ENCODE assay signal across 17 cellular contexts in the genomic region with DNA sequence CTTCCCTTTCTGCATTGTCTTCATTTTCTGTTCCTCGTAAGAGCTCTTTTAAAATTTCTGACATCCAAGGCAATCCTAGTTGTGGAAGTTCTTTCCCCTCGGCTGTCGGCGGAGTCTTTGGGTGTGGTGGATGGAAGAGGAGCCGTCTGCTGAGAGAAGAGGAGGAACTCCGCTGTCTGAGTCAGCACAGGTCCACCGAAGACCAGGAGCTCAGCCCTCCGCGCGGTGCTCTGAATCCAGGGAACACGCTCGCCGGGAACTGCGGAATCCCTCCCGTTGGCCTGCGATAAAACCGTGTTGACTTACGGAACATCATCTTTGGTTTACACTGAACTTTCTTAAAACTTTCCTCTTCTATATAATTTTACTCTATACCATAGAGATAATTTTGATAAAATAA.
DNase-seq lines count a peak whose midpoint lies in the region; ATAC-seq, FAIRE-seq and TF ChIP-seq lines count a peak whose summit lies in the region.
"Had no signal": no experiment of that assay in that cellular context is flagged by ENCODE, and none has a peak within 500 bp of the region (broad histone marks: within the 10 kb centered on the region; RNA-seq: fewer than 3 reads in every experiment).

No MANE protein-coding gene starts in this region.

- no peaks in the 10 kb centered on the region for H4K20me1 ChIP-seq in GM23338 (replicated peaks; ENCODE audit: insufficient read depth)

- H3K4me3 ChIP-seq in GM23338 (no peak overlapping the region), esophagus muscularis mucosa (no peak overlapping the region)
- H3K4me3 ChIP-seq in CD8-positive, alpha-beta memory T cell (ENCODE audit: low read length) = no peak overlapping the region
- H3K4me3 ChIP-seq: GM23248 had no signal

- no peaks in the 10 kb centered on the region for H3K9me3 Mint-ChIP-seq in GM23338
- H3K9me3 Mint-ChIP-seq in CD8-positive, alpha-beta memory T cell = peaks cover 0 to 8% (median 0%) of the 10 kb centered on the region in 5 donors

- H3K4me1 ChIP-seq in GM23338 (ENCODE audit: insufficient read depth) = peaks cover 5% of the 10 kb centered on the region; the same call in 1 of the 2 replicates
- H3K4me1 ChIP-seq in esophagus muscularis mucosa = no peaks in the 10 kb centered on the region
- H3K4me1 ChIP-seq in CD8-positive, alpha-beta memory T cell (ENCODE audit: insufficient read depth, low read length) = no peaks in the 10 kb centered on the region
- H3K4me1 ChIP-seq: BE2C had no signal

- peak; percentile 61 for ATAC-seq in GM23338
- no peak for ATAC-seq in GM21390 (IDR thresholded peaks at IDR 0.05; ENCODE audit: unreplicated experiment)

- H2AFZ ChIP-seq in GM23338 = no peak overlapping the region
- H2AFZ ChIP-seq: GM23248 had no signal

- H3K27ac ChIP-seq in GM23338 (ENCODE audit: low read depth) = no peak overlapping the region
- no peak overlapping the region for H3K27ac ChIP-seq in esophagus muscularis mucosa (replicated peaks in 1 of 4)
- no peak overlapping the region for H3K27ac ChIP-seq in CD8-positive, alpha-beta memory T cell (ENCODE audit: low read depth, low read length)
- H3K27ac ChIP-seq: C4-2B, GM23248 had no signal

- no peaks in the 10 kb centered on the region for H3K9me2 ChIP-seq in GM23338 (ENCODE audit: insufficient read depth)

- H3K27me3 Mint-ChIP-seq in GM23338 (ENCODE audit: insufficient read depth, low read depth, poor library complexity) = no peaks in the 10 kb centered on the region
- H3K27me3 Mint-ChIP-seq in CD8-positive, alpha-beta memory T cell = peaks cover 7 to 45% of the 10 kb centered on the region in 2 donors

- no peaks in the 10 kb centered on the region for H3K36me3 Mint-ChIP-seq in GM23338 (ENCODE audit: low read depth)
- H3K36me3 Mint-ChIP-seq in CD8-positive, alpha-beta memory T cell = no peaks in the 10 kb centered on the region
- H3K36me3 Mint-ChIP-seq: CD4-positive, alpha-beta memory T cell had no signal

- no peaks in the 10 kb centered on the region for H3K9me3 ChIP-seq in esophagus muscularis mucosa
- no peaks in the 10 kb centered on the region for H3K9me3 ChIP-seq in CD8-positive, alpha-beta memory T cell (ENCODE audit: low read length)
- H3K9me3 ChIP-seq: BE2C had no signal

- TF ChIP-seq CTCF in GM23338 (conservative IDR thresholded peaks at IDR 0.05; ENCODE audit: low read depth in 2 of 2) (no peak), esophagus muscularis mucosa (IDR thresholded peaks at IDR 0.05) (no peak)

- H3F3A ChIP-seq in GM23338 (replicated peaks; ENCODE audit: low read depth) = no peaks in the 10 kb centered on the region

- H3K36me3 ChIP-seq in GM23338 (ENCODE audit: insufficient read depth) = no peaks in the 10 kb centered on the region
- H3K36me3 ChIP-seq in esophagus muscularis mucosa = no peaks in the 10 kb centered on the region
- no peaks in the 10 kb centered on the region for H3K36me3 ChIP-seq in CD8-positive, alpha-beta memory T cell (ENCODE audit: insufficient read depth, low read length)
- H3K36me3 ChIP-seq: BE2C had no signal

- peaks cover 11% of the 10 kb centered on the region for H3K4me1 Mint-ChIP-seq in GM23338
- no peaks in the 10 kb centered on the region for H3K4me1 Mint-ChIP-seq in CD8-positive, alpha-beta memory T cell
- H3K4me1 Mint-ChIP-seq: CD4-positive, alpha-beta memory T cell had no signal

- CTCF ChIA-PET in CD8-positive, alpha-beta memory T cell (lab: Charles Lee) = no interaction called here

- no peak for TF ChIP-seq EP300 in esophagus muscularis mucosa (IDR thresholded peaks at IDR 0.05)

- WGBS in esophagus muscularis mucosa = 91% methylated on average over 18 of the region's 18 CpGs

- intact Hi-C loops in esophagus muscularis mucosa (cut with DNase I) = no loop called here

- H3K27me3 ChIP-seq in GM23338 (ENCODE audit: insufficient read depth) (no peaks in the 10 kb centered on the region), esophagus muscularis mucosa (peaks cover 0 to 4% (median 0%) of the 10 kb centered on the region in 4 donors)
- peaks cover 4% of the 10 kb centered on the region for H3K27me3 ChIP-seq in CD8-positive, alpha-beta memory T cell (ENCODE audit: insufficient read depth, low read length, poor library complexity, severe bottlenecking)

- H3K27ac Mint-ChIP-seq in GM23338 = no peak overlapping the region
- no peak overlapping the region for H3K27ac Mint-ChIP-seq in CD8-positive, alpha-beta memory T cell
- H3K27ac Mint-ChIP-seq: CD4-positive, alpha-beta memory T cell had no signal

- peak; percentile 25 for DNase-seq in GM23338 (ENCODE audit: low spot score)
- peak; percentile 55 for DNase-seq in esophagus muscularis mucosa (ENCODE audit: extremely low spot score)
- DNase-seq in mucosa of gallbladder (ENCODE audit: low spot score) = peak; percentile 2
- peak; percentile 52 for DNase-seq in urothelium cell line (ENCODE audit: low spot score)
- DNase-seq in NCI-H146 treated with DMSO at 0.1 percent for 48 hours (lab: John Stamatoyannopoulos, UW; ENCODE audit: unreplicated experiment) = no peak
- DNase-seq in CD8-positive, alpha-beta memory T cell = no peak
- DNase-seq: BE2C; CD4-positive, alpha-beta memory T cell; COR-L47; DMS153; DND-41; GF-D8; GM23248; IMR-90 had no signal

- FAIRE-seq in urothelium cell line (lab: Jason Lieb, UNC) = no peak
- FAIRE-seq: D721Med had no signal

- no peak overlapping the region for H3K4me2 ChIP-seq in GM23338

- no peak overlapping the region for H3K4me3 Mint-ChIP-seq in GM23338
- no peak overlapping the region for H3K4me3 Mint-ChIP-seq in CD8-positive, alpha-beta memory T cell
- H3K4me3 Mint-ChIP-seq: CD4-positive, alpha-beta memory T cell had no signal

- TF ChIP-seq POLR2A in esophagus muscularis mucosa (IDR thresholded peaks at IDR 0.05; ENCODE audit: low read depth) = no peak

- POLR2A ChIA-PET in CD8-positive, alpha-beta memory T cell (lab: Charles Lee) = no interaction called here

- H3K79me2 ChIP-seq in GM23338 (replicated peaks; ENCODE audit: insufficient read depth) = no peaks in the 10 kb centered on the region

TF ChIP-seq in GM23338, 12 proteins besides CTCF, POLR2A, EP300 and RAD21 (continues in another document):
- TF ChIP-seq ZNF114 (CRISPR knock-in tag; IDR thresholded peaks at IDR 0.05) = no peak
- no peak for TF ChIP-seq STAT1 (IDR thresholded peaks at IDR 0.05; ENCODE audit: unreplicated experiment)
- TF ChIP-seq, protein P1, sequence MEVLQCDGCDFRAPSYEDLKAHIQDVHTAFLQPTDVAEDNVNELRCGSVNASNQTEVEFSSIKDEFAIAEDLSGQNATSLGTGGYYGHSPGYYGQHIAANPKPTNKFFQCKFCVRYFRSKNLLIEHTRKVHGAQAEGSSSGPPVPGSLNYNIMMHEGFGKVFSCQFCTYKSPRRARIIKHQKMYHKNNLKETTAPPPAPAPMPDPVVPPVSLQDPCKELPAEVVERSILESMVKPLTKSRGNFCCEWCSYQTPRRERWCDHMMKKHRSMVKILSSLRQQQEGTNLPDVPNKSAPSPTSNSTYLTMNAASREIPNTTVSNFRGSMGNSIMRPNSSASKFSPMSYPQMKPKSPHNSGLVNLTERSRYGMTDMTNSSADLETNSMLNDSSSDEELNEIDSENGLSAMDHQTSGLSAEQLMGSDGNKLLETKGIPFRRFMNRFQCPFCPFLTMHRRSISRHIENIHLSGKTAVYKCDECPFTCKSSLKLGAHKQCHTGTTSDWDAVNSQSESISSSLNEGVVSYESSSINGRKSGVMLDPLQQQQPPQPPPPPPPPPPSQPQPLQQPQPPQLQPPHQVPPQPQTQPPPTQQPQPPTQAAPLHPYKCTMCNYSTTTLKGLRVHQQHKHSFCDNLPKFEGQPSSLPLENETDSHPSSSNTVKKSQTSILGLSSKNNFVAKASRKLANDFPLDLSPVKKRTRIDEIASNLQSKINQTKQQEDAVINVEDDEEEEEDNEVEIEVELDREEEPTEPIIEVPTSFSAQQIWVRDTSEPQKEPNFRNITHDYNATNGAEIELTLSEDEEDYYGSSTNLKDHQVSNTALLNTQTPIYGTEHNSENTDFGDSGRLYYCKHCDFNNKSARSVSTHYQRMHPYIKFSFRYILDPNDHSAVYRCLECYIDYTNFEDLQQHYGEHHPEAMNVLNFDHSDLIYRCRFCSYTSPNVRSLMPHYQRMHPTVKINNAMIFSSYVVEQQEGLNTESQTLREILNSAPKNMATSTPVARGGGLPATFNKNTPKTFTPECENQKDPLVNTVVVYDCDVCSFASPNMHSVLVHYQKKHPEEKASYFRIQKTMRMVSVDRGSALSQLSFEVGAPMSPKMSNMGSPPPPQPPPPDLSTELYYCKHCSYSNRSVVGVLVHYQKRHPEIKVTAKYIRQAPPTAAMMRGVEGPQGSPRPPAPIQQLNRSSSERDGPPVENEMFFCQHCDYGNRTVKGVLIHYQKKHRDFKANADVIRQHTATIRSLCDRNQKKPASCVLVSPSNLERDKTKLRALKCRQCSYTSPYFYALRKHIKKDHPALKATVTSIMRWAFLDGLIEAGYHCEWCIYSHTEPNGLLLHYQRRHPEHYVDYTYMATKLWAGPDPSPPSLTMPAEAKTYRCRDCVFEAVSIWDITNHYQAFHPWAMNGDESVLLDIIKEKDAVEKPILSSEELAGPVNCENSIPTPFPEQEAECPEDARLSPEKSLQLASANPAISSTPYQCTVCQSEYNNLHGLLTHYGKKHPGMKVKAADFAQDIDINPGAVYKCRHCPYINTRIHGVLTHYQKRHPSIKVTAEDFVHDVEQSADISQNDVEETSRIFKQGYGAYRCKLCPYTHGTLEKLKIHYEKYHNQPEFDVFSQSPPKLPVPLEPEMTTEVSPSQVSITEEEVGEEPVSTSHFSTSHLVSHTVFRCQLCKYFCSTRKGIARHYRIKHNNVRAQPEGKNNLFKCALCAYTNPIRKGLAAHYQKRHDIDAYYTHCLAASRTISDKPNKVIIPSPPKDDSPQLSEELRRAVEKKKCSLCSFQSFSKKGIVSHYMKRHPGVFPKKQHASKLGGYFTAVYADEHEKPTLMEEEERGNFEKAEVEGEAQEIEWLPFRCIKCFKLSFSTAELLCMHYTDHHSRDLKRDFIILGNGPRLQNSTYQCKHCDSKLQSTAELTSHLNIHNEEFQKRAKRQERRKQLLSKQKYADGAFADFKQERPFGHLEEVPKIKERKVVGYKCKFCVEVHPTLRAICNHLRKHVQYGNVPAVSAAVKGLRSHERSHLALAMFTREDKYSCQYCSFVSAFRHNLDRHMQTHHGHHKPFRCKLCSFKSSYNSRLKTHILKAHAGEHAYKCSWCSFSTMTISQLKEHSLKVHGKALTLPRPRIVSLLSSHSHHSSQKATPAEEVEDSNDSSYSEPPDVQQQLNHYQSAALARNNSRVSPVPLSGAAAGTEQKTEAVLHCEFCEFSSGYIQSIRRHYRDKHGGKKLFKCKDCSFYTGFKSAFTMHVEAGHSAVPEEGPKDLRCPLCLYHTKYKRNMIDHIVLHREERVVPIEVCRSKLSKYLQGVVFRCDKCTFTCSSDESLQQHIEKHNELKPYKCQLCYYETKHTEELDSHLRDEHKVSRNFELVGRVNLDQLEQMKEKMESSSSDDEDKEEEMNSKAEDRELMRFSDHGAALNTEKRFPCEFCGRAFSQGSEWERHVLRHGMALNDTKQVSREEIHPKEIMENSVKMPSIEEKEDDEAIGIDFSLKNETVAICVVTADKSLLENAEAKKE (CRISPR knock-in tag; IDR thresholded peaks at IDR 0.05) = no peak
- TF ChIP-seq NANOG (IDR thresholded peaks at IDR 0.05; ENCODE audit: borderline replicate concordance) = no peak
- no peak for TF ChIP-seq ZNF331 (CRISPR knock-in tag; IDR thresholded peaks at IDR 0.05; ENCODE audit: low read depth)

Comparison
In these comparisons a context has a peak if more than half of its experiments do, and no peak if none do; other contexts are left out.
1. DNase-seq: peak in GM23338 (single experiment), esophagus muscularis mucosa (single experiment), mucosa of gallbladder (single experiment) and urothelium cell line (single experiment); none in NCI-H146 treated with DMSO at 0.1 percent for 48 hours (single experiment) and CD8-positive, alpha-beta memory T cell (0 of 5).